In genomic region chr10:16440396-16441105, GRCh38 we compare ENCODE assay signal across 10 cellular contexts. TPM values are rescaled to one million over a fixed set of nuclear protein-coding genes. Genes with fewer than 3 reads are reported as not detected.
DNase-seq lines count a peak whose midpoint lies in the region; ATAC-seq lines count a peak whose summit lies in the region.
"Had no signal": no experiment of that assay in that cellular context is flagged by ENCODE, and none has a peak within 500 bp of the region (broad histone marks: within the 10 kb centered on the region; RNA-seq: fewer than 3 reads in every experiment).

No MANE protein-coding gene starts in this region.

- no peak for ATAC-seq in T-cell (replicated peaks in 1 of 4)
- no peak for ATAC-seq in stimulated activated memory B cell treated with anti-CD40 and anti-IgM and Interleukin-4, amounts not matched to agents 10 μg/mL and 1 μg/mL and 100 μg/mL, for 72 hours
- no peak for ATAC-seq in GM21447 (IDR thresholded peaks at IDR 0.05; ENCODE audit: unreplicated experiment)
- ATAC-seq in HG03095 (IDR thresholded peaks at IDR 0.05; ENCODE audit: unreplicated experiment): no peak

- H3K4me1 Mint-ChIP-seq in activated CD4-positive, alpha-beta T cell treated with anti-CD3 and anti-CD28 coated beads, Interleukin-2, amount 10 ng/mL, durations not matched to agents 7 days and 5 days: peaks cover 44% of the 10 kb centered on the region
- peaks cover 59 to 69% (median 65%) of the 10 kb centered on the region in 3 donors for H3K4me1 Mint-ChIP-seq in T-cell
- H3K4me1 Mint-ChIP-seq in stimulated activated memory B cell treated with anti-CD40 and anti-IgM and Interleukin-4, amounts not matched to agents 10 μg/mL and 1 μg/mL and 100 μg/mL, for 72 hours: peaks cover 42% of the 10 kb centered on the region

- no peaks in the 10 kb centered on the region for H3K27me3 Mint-ChIP-seq in activated CD4-positive, alpha-beta T cell treated with anti-CD3 and anti-CD28 coated beads, Interleukin-2, amount 10 ng/mL, durations not matched to agents 7 days and 5 days
- H3K27me3 Mint-ChIP-seq in T-cell: no peaks in the 10 kb centered on the region
- H3K27me3 Mint-ChIP-seq in stimulated activated memory B cell treated with anti-CD40 and anti-IgM and Interleukin-4, amounts not matched to agents 10 μg/mL and 1 μg/mL and 100 μg/mL, for 72 hours: no peaks in the 10 kb centered on the region

- peak; percentile 32 for DNase-seq in activated CD4-positive, alpha-beta T cell treated with anti-CD3 and anti-CD28 coated beads for 48 hours
- DNase-seq in activated CD4-positive, alpha-beta T cell treated with anti-CD3 and anti-CD28 coated beads, Interleukin-2, amount 10 ng/mL, durations not matched to agents 7 days and 5 days: no peak
- DNase-seq in T-cell: no peak
- peak in 22 of 42 donors; percentile 7 to 65 (median 32) for DNase-seq in head of caudate nucleus
- no peak for DNase-seq in mesenteric fat pad (ENCODE audit: low spot score)
- DNase-seq: H7, NCI-H1092 treated with DMSO at 0.1 percent for 48 hours had no signal

- POLR2A ChIA-PET in activated CD4-positive, alpha-beta T cell treated with anti-CD3 and anti-CD28 coated beads, Interleukin-2, amount 10 ng/mL, durations not matched to agents 7 days and 5 days (lab: Charles Lee): no interaction called here
- POLR2A ChIA-PET in T-cell (lab: Charles Lee): no interaction called here

- intact Hi-C loops in head of caudate nucleus (cut with DNase I): no loop called here

- peaks cover 47% of the 10 kb centered on the region for H3K36me3 Mint-ChIP-seq in activated CD4-positive, alpha-beta T cell treated with anti-CD3 and anti-CD28 coated beads, Interleukin-2, amount 10 ng/mL, durations not matched to agents 7 days and 5 days (ENCODE audit: low read depth)
- H3K36me3 Mint-ChIP-seq in T-cell: peaks cover 34% of the 10 kb centered on the region
- H3K36me3 Mint-ChIP-seq in stimulated activated memory B cell treated with anti-CD40 and anti-IgM and Interleukin-4, amounts not matched to agents 10 μg/mL and 1 μg/mL and 100 μg/mL, for 72 hours: peaks cover 21% of the 10 kb centered on the region

- H3K27ac Mint-ChIP-seq in activated CD4-positive, alpha-beta T cell treated with anti-CD3 and anti-CD28 coated beads, Interleukin-2, amount 10 ng/mL, durations not matched to agents 7 days and 5 days: no peak overlapping the region
- H3K27ac Mint-ChIP-seq in T-cell: peak overlapping the region; percentile 23 to 25
- H3K27ac Mint-ChIP-seq in stimulated activated memory B cell treated with anti-CD40 and anti-IgM and Interleukin-4, amounts not matched to agents 10 μg/mL and 1 μg/mL and 100 μg/mL, for 72 hours: peak overlapping the region; percentile 18

- CTCF ChIA-PET in activated CD4-positive, alpha-beta T cell treated with anti-CD3 and anti-CD28 coated beads, Interleukin-2, amount 10 ng/mL, durations not matched to agents 7 days and 5 days (lab: Charles Lee): interaction anchor here (0.5 kb wide), 1 partner anchor 535 kb away, joined by 3 read pairs; no protein-coding TSS in a partner anchor
- CTCF ChIA-PET in T-cell (lab: Charles Lee): interaction anchor here in 1 of 2 donors (0.6 kb wide), 1 partner anchor 137 kb away, joined by 3 read pairs; no protein-coding TSS in a partner anchor

- no peaks in the 10 kb centered on the region for H3K9me3 Mint-ChIP-seq in activated CD4-positive, alpha-beta T cell treated with anti-CD3 and anti-CD28 coated beads, Interleukin-2, amount 10 ng/mL, durations not matched to agents 7 days and 5 days
- no peaks in the 10 kb centered on the region for H3K9me3 Mint-ChIP-seq in T-cell
- no peaks in the 10 kb centered on the region for H3K9me3 Mint-ChIP-seq in stimulated activated memory B cell treated with anti-CD40 and anti-IgM and Interleukin-4, amounts not matched to agents 10 μg/mL and 1 μg/mL and 100 μg/mL, for 72 hours

- H3K4me3 Mint-ChIP-seq in activated CD4-positive, alpha-beta T cell treated with anti-CD3 and anti-CD28 coated beads, Interleukin-2, amount 10 ng/mL, durations not matched to agents 7 days and 5 days: no peak overlapping the region
- H3K4me3 Mint-ChIP-seq in T-cell: peak overlapping the region in 2 of 3 donors; percentile 18 to 49
- H3K4me3 Mint-ChIP-seq in stimulated activated memory B cell treated with anti-CD40 and anti-IgM and Interleukin-4, amounts not matched to agents 10 μg/mL and 1 μg/mL and 100 μg/mL, for 72 hours: no peak overlapping the region

RNA-seq across cellular contexts. Expression of gene PTER, which starts 3.7 kb away (rescaled TPM):
- total RNA-seq in activated CD4-positive, alpha-beta T cell treated with anti-CD3 and anti-CD28 coated beads, Interleukin-2, amount 10 ng/mL, durations not matched to agents 7 days and 5 days: 10 to 100 TPM; 18.2 to 19.2 TPM
- total RNA-seq in T-cell (10 to 100 TPM; 12.9 to 18.6 (median 16.7) TPM), mesenteric fat pad (14.2 TPM)

Comparison
In these comparisons a context has a peak if more than half of its experiments do, and no peak if none do; other contexts are left out.
1. DNase-seq: peak in activated CD4-positive, alpha-beta T cell treated with anti-CD3 and anti-CD28 coated beads for 48 hours (single experiment) and head of caudate nucleus (22 of 42); none in activated CD4-positive, alpha-beta T cell treated with anti-CD3 and anti-CD28 coated beads, Interleukin-2, amount 10 ng/mL, durations not matched to agents 7 days and 5 days (single experiment), T-cell (0 of 34) and mesenteric fat pad (single experiment).
2. H3K4me3 Mint-ChIP-seq: peak in T-cell (2 of 3); none in activated CD4-positive, alpha-beta T cell treated with anti-CD3 and anti-CD28 coated beads, Interleukin-2, amount 10 ng/mL, durations not matched to agents 7 days and 5 days (single experiment) and stimulated activated memory B cell treated with anti-CD40 and anti-IgM and Interleukin-4, amounts not matched to agents 10 μg/mL and 1 μg/mL and 100 μg/mL, for 72 hours (single experiment).